Comparison of ENCODE assay signal across 16 cellular contexts in genomic region chr17:38508570-38508950, GRCh38.
A peak's percentile ranks its signal among the peaks of the same experiment; 100 is the strongest.
DNase-seq lines count a peak whose midpoint lies in the region; ATAC-seq and TF ChIP-seq lines count a peak whose summit lies in the region.
"Had no signal": no experiment of that assay in that cellular context is flagged by ENCODE, and none has a peak within 500 bp of the region (broad histone marks: within the 10 kb centered on the region; RNA-seq: fewer than 3 reads in every experiment).

No MANE protein-coding gene starts in this region.

- no peaks in the 10 kb centered on the region for H4K20me1 ChIP-seq in HCT116 (ENCODE audit: insufficient read depth)

- peaks cover 0 to 4% (median 0%) of the 10 kb centered on the region in 5 donors for H3K36me3 Mint-ChIP-seq in naive thymus-derived CD4-positive, alpha-beta T cell

- TF ChIP-seq POLR2A in HCT116 (IDR thresholded peaks at IDR 0.05; ENCODE audit: borderline replicate concordance, extremely low read depth, insufficient read depth, insufficient read length), result no peak
- no peak for TF ChIP-seq POLR2A in gastroesophageal sphincter (IDR thresholded peaks at IDR 0.05)

- H3K9me3 Mint-ChIP-seq in naive thymus-derived CD4-positive, alpha-beta T cell, result peaks cover 0 to 1% (median 0%) of the 10 kb centered on the region in 11 donors
- H3K9me3 Mint-ChIP-seq: activated CD8-positive, alpha-beta T cell treated with anti-CD3 and anti-CD28 coated beads for 36 hours; memory B cell; stimulated activated naive B cell treated with anti-CD40 and anti-IgM and Interleukin-4, amounts not matched to agents 10 μg/mL and 1 μg/mL and 100 μg/mL, for 72 hours had no signal

- peaks cover 8 to 20% (median 11%) of the 10 kb centered on the region in 7 donors for H3K4me1 Mint-ChIP-seq in naive thymus-derived CD4-positive, alpha-beta T cell

- peak; percentile 3; the same call in 1 of the 2 replicates for ATAC-seq in HCT116
- ATAC-seq in naive thymus-derived CD4-positive, alpha-beta T cell, result no peak
- ATAC-seq in GM19351 (IDR thresholded peaks at IDR 0.05; ENCODE audit: unreplicated experiment), result no peak
- ATAC-seq in gastroesophageal sphincter, result no peak

- no peak for TF ChIP-seq CTCF in HCT116 (IDR thresholded peaks at IDR 0.05 in 2 of 3, conservative IDR thresholded peaks at IDR 0.05 in 1 of 3; ENCODE audit: borderline replicate concordance in 1 of 3, insufficient read depth in 1 of 3, low read depth in 2 of 3, low read length in 2 of 3)
- no peak for TF ChIP-seq CTCF in gastroesophageal sphincter (IDR thresholded peaks at IDR 0.05)

- TF ChIP-seq EP300 in gastroesophageal sphincter (IDR thresholded peaks at IDR 0.05), result no peak

- H3K79me2 ChIP-seq in HCT116 (ENCODE audit: insufficient read depth, low read length), result no peaks in the 10 kb centered on the region

- no TSS peak for BruUV-seq in HCT116 (replicated peaks; lab: Mats Ljungman, UMichigan)

- peaks cover 40 to 47% (median 44%) of the 10 kb centered on the region in 5 donors for H3K27me3 Mint-ChIP-seq in naive thymus-derived CD4-positive, alpha-beta T cell

- H3K27me3 ChIP-seq in HCT116 (ENCODE audit: insufficient read depth, low read length) (no peaks in the 10 kb centered on the region), adipocyte (replicated peaks; ENCODE audit: control insufficient read depth, insufficient read depth, low read length) (no peaks in the 10 kb centered on the region), gastroesophageal sphincter (no peaks in the 10 kb centered on the region)
- H3K27me3 ChIP-seq in naive thymus-derived CD4-positive, alpha-beta T cell (ENCODE audit: control insufficient read depth in 2 of 2, insufficient read depth in 2 of 2, low read length in 2 of 2), result peaks cover 0 to 8% of the 10 kb centered on the region in 2 donors

- no peak overlapping the region for H3K27ac ChIP-seq in HCT116 (ENCODE audit: low read depth, low read length)
- no peak overlapping the region for H3K27ac ChIP-seq in naive thymus-derived CD4-positive, alpha-beta T cell (ENCODE audit: low read depth, low read length)
- peak overlapping the region in 1 of 4 donors; percentile 4 for H3K27ac ChIP-seq in gastroesophageal sphincter
- H3K27ac ChIP-seq: KMS-11, pancreas, SK-N-MC had no signal

- POLR2A ChIA-PET in HCT116 (lab: Charles Lee), result no interaction called here
- POLR2A ChIA-PET in naive thymus-derived CD4-positive, alpha-beta T cell (lab: Charles Lee), result no interaction called here

- no peak overlapping the region for H2AFZ ChIP-seq in HCT116 (ENCODE audit: low read depth, low read length, poor library complexity, severe bottlenecking)

- H3K4me1 ChIP-seq in HCT116 (ENCODE audit: control insufficient read depth in 1 of 2, insufficient read depth in 2 of 2, low read length in 2 of 2), result peaks cover 0 to 22% of the 10 kb centered on the region in 2 experiments; a peak in 2 of 4 replicates
- peaks cover 11% of the 10 kb centered on the region for H3K4me1 ChIP-seq in adipocyte (ENCODE audit: control insufficient read depth, insufficient read depth, low read length)
- H3K4me1 ChIP-seq in naive thymus-derived CD4-positive, alpha-beta T cell (ENCODE audit: control insufficient read depth in 2 of 2, insufficient read depth in 2 of 2, low read length in 2 of 2), result peaks cover 0 to 4% of the 10 kb centered on the region in 2 donors
- H3K4me1 ChIP-seq in gastroesophageal sphincter, result peaks cover 0 to 36% (median 16%) of the 10 kb centered on the region in 3 donors
- H3K4me1 ChIP-seq: pancreas had no signal

- RAD21 ChIA-PET in HCT116 (lab: Charles Lee; ENCODE audit: low non-redundant PET in 1 of 2, low total read pairs in 2 of 2, uncharacterized antibody in 2 of 2, unreplicated experiment in 2 of 2), result no interaction called here

- H3K4me2 ChIP-seq in HCT116 (ENCODE audit: low read length), result no peak overlapping the region
- H3K4me2 ChIP-seq: KMS-11 had no signal

- DNase-seq in AG20443 (ENCODE audit: low spot score) (peak; percentile 16), HCT116 (ENCODE audit: low read depth, low spot score) (no peak), adipocyte (ENCODE audit: low read depth) (peak; percentile 4), 8988T (no peak)
- no peak for DNase-seq in naive thymus-derived CD4-positive, alpha-beta T cell
- no peak for DNase-seq in activated naive CD4-positive, alpha-beta T cell (lab: John Stamatoyannopoulos, UW)
- DNase-seq: activated CD8-positive, alpha-beta T cell treated with anti-CD3 and anti-CD28 coated beads for 36 hours; amniotic stem cell; NCI-H1417 had no signal

- peak overlapping the region in 6 of 10 donors; percentile 35 to 95 (median 52) for H3K4me3 Mint-ChIP-seq in naive thymus-derived CD4-positive, alpha-beta T cell
- H3K4me3 Mint-ChIP-seq: activated CD8-positive, alpha-beta T cell treated with anti-CD3 and anti-CD28 coated beads for 36 hours had no signal

- intact Hi-C loops in HCT116 (cut with micrococcal nuclease), result loop anchor here (5.0 kb wide), 1 partner anchor 159 kb away; no protein-coding TSS in a partner anchor
- intact Hi-C loops in naive thymus-derived CD4-positive, alpha-beta T cell (cut with micrococcal nuclease), result no loop called here

- H3K4me3 ChIP-seq in HCT116 (replicated peaks in 1 of 2; ENCODE audit: low read depth in 1 of 2, low read length in 2 of 2) (no peak overlapping the region), adipocyte (ENCODE audit: low read length) (no peak overlapping the region), gastroesophageal sphincter (no peak overlapping the region)
- no peak overlapping the region for H3K4me3 ChIP-seq in naive thymus-derived CD4-positive, alpha-beta T cell (ENCODE audit: low read length)
- H3K4me3 ChIP-seq: pancreas, SK-N-MC had no signal

- no peak overlapping the region for H3K27ac Mint-ChIP-seq in naive thymus-derived CD4-positive, alpha-beta T cell
- H3K27ac Mint-ChIP-seq: activated CD8-positive, alpha-beta T cell treated with anti-CD3 and anti-CD28 coated beads for 36 hours had no signal

- 83 to 89% methylated on average over 2 to 5 of the region's 6 CpGs for WGBS in gastroesophageal sphincter (ENCODE audit: low coverage in 1 of 2), 2 donors

- H3K9ac ChIP-seq in HCT116 (ENCODE audit: low read length) (no peak overlapping the region), adipocyte (ENCODE audit: low read length) (no peak overlapping the region)
- H3K9ac ChIP-seq: KMS-11 had no signal

- no peaks in the 10 kb centered on the region for H3K9me2 ChIP-seq in HCT116 (ENCODE audit: insufficient read depth)

- CTCF ChIA-PET in HCT116 (lab: Charles Lee), result interaction anchor here (1.3 to 2.6 kb wide), 4 partner anchors 50 to 159 kb away, joined by 3 to 13 read pairs (median 8); no protein-coding TSS in a partner anchor
- CTCF ChIA-PET in naive thymus-derived CD4-positive, alpha-beta T cell (lab: Charles Lee), result no interaction called here

- H3K36me3 ChIP-seq in HCT116 (ENCODE audit: control insufficient read depth in 1 of 2, insufficient read depth in 2 of 2, low read length in 2 of 2) (no peaks in the 10 kb centered on the region), adipocyte (ENCODE audit: control insufficient read depth, insufficient read depth, low read length, severe bottlenecking) (peaks cover 27% of the 10 kb centered on the region), gastroesophageal sphincter (peaks cover 0 to 45% of the 10 kb centered on the region in 2 donors)
- no peaks in the 10 kb centered on the region for H3K36me3 ChIP-seq in naive thymus-derived CD4-positive, alpha-beta T cell (ENCODE audit: control insufficient read depth in 2 of 3, insufficient read depth in 3 of 3, low read length in 3 of 3)
- H3K36me3 ChIP-seq: pancreas had no signal

- no peak for TF ChIP-seq RAD21 in HCT116 (IDR thresholded peaks at IDR 0.05; ENCODE audit: low read depth)

- H3K9me3 ChIP-seq in HCT116 (ENCODE audit: control insufficient read depth in 1 of 2, insufficient read depth in 1 of 2, low read depth in 1 of 2, low read length in 2 of 2), result no peaks in the 10 kb centered on the region
- no peaks in the 10 kb centered on the region for H3K9me3 ChIP-seq in adipocyte (ENCODE audit: control insufficient read depth, low read length)
- H3K9me3 ChIP-seq in naive thymus-derived CD4-positive, alpha-beta T cell (ENCODE audit: control insufficient read depth in 2 of 3, low read length in 3 of 3), result no peaks in the 10 kb centered on the region
- no peaks in the 10 kb centered on the region for H3K9me3 ChIP-seq in gastroesophageal sphincter
- H3K9me3 ChIP-seq: pancreas had no signal

TF ChIP-seq in HCT116, 20 proteins besides CTCF, POLR2A, EP300 and RAD21:
- no peak for TF ChIP-seq MAX (IDR thresholded peaks at IDR 0.05)

Comparison
In these comparisons a context has a peak if more than half of its experiments do, and no peak if none do; other contexts are left out.
1. DNase-seq: peak in AG20443 (single experiment) and adipocyte (single experiment); none in HCT116 (single experiment), naive thymus-derived CD4-positive, alpha-beta T cell (0 of 9), activated naive CD4-positive, alpha-beta T cell (0 of 4) and 8988T (single experiment).